28 cellular contexts compared by ENCODE assay signal in genomic region chr4:28444886-28445496, GRCh38.
A peak's percentile ranks its signal among the peaks of the same experiment; 100 is the strongest.
DNase-seq lines count a peak whose midpoint lies in the region; ATAC-seq, FAIRE-seq and TF ChIP-seq lines count a peak whose summit lies in the region.
"Had no signal": no experiment of that assay in that cellular context is flagged by ENCODE, and none has a peak within 500 bp of the region (broad histone marks: within the 10 kb centered on the region; RNA-seq: fewer than 3 reads in every experiment).

No MANE protein-coding gene starts in this region.

- no peaks in the 10 kb centered on the region for H3K27me3 Mint-ChIP-seq in activated naive CD4-positive, alpha-beta T cell treated with anti-CD3 and anti-CD28 coated beads, Interleukin-2, amount 10 ng/mL, durations not matched to agents 7 days and 5 days
- H3K27me3 Mint-ChIP-seq: activated naive CD8-positive, alpha-beta T cell treated with anti-CD3 and anti-CD28 coated beads for 36 hours; central memory CD8-positive, alpha-beta T cell; IgD-negative memory B cell; natural killer cell treated with Interleukin-12 subunit alpha and Interleukin-12 subunit beta and Interleukin-15 and Interleukin-18, amount 100 ng/mL, for 72 hours; stimulated activated naive CD8-positive, alpha-beta T cell treated with anti-CD3 and anti-CD28 coated beads, Interleukin-15, Interleukin-2, amounts not matched to agents 100 ng/mL and 50 ng/mL, for 24 hours had no signal

- H2AFZ ChIP-seq in IMR-90 (replicated peaks; ENCODE audit: low read length, poor library complexity), result no peak overlapping the region

- no peaks in the 10 kb centered on the region for H3K36me3 Mint-ChIP-seq in activated naive CD4-positive, alpha-beta T cell treated with anti-CD3 and anti-CD28 coated beads, Interleukin-2, amount 10 ng/mL, durations not matched to agents 7 days and 5 days
- H3K36me3 Mint-ChIP-seq: activated naive CD8-positive, alpha-beta T cell treated with anti-CD3 and anti-CD28 coated beads for 36 hours; IgD-negative memory B cell; natural killer cell treated with Interleukin-12 subunit alpha and Interleukin-12 subunit beta and Interleukin-15 and Interleukin-18, amount 100 ng/mL, for 72 hours had no signal

- POLR2A ChIA-PET in IMR-90 (lab: Charles Lee; ENCODE audit: unreplicated experiment), result no interaction called here

- ATAC-seq in IMR-90 (ENCODE audit: low read depth), result peak; percentile 40; the same call in 1 of the 2 replicates
- ATAC-seq: lower lobe of right lung; mucosa of descending colon; natural killer cell treated with Interleukin-12 subunit alpha and Interleukin-12 subunit beta and Interleukin-15 and Interleukin-18, amount 100 ng/mL, for 72 hours had no signal

- dilution Hi-C loops in IMR-90 (cut with HindIII; ENCODE audit: low sequenced_read_pairs, unreplicated experiment), result no loop called here

- no peak overlapping the region for H3K27ac Mint-ChIP-seq in activated naive CD4-positive, alpha-beta T cell treated with anti-CD3 and anti-CD28 coated beads, Interleukin-2, amount 10 ng/mL, durations not matched to agents 7 days and 5 days
- H3K27ac Mint-ChIP-seq: activated naive CD8-positive, alpha-beta T cell treated with anti-CD3 and anti-CD28 coated beads for 36 hours; IgD-negative memory B cell; natural killer cell treated with Interleukin-12 subunit alpha and Interleukin-12 subunit beta and Interleukin-15 and Interleukin-18, amount 100 ng/mL, for 72 hours; stimulated activated naive CD8-positive, alpha-beta T cell treated with anti-CD3 and anti-CD28 coated beads, Interleukin-15, Interleukin-2, amounts not matched to agents 100 ng/mL and 50 ng/mL, for 24 hours had no signal

- H3K18ac ChIP-seq in IMR-90 (ENCODE audit: low read depth, low read length), result no peak overlapping the region; the same call in 1 of the 2 replicates

- intact Hi-C loops in IMR-90 (cut with micrococcal nuclease) (no loop called here), dorsolateral prefrontal cortex (cut with DNase I) (no loop called here)

- H3K23ac ChIP-seq in IMR-90 (ENCODE audit: low read depth, low read length), result no peak overlapping the region

- no peaks in the 10 kb centered on the region for H3K9me3 ChIP-seq in BE2C
- no peaks in the 10 kb centered on the region for H3K9me3 ChIP-seq in IMR-90 (ENCODE audit: control insufficient read depth, insufficient read depth, low read length)
- H3K9me3 ChIP-seq: ascending aorta; BLaER1 treated with 17β-estradiol and CSF1 and Interleukin-3, amounts not matched to agents 10 nM and 100 nM; lower lobe of right lung; mucosa of descending colon had no signal

- no peak overlapping the region for H2BK20ac ChIP-seq in IMR-90 (ENCODE audit: low read depth, low read length)

- H2AK5ac ChIP-seq in IMR-90 (ENCODE audit: low read depth, low read length), result no peak overlapping the region

- H2BK5ac ChIP-seq in IMR-90 (ENCODE audit: low read depth, low read length, poor library complexity, severe bottlenecking), result no peak overlapping the region

- H3K9me3 Mint-ChIP-seq in activated naive CD4-positive, alpha-beta T cell treated with anti-CD3 and anti-CD28 coated beads, Interleukin-2, amount 10 ng/mL, durations not matched to agents 7 days and 5 days, result peaks cover 6% of the 10 kb centered on the region

- H3K4me3 ChIP-seq in BE2C (ENCODE audit: low read depth, low read length), result no peak overlapping the region
- H3K4me3 ChIP-seq in IMR-90 (ENCODE audit: insufficient read depth, low read depth, low read length), result no peak overlapping the region
- no peak overlapping the region for H3K4me3 ChIP-seq in bronchial epithelial cell (ENCODE audit: low read depth, low read length)
- no peak overlapping the region for H3K4me3 ChIP-seq in dorsolateral prefrontal cortex
- H3K4me3 ChIP-seq: ascending aorta; BLaER1 treated with 17β-estradiol and CSF1 and Interleukin-3, amounts not matched to agents 10 nM and 100 nM; lower lobe of right lung; mucosa of descending colon had no signal

- H4K8ac ChIP-seq in IMR-90 (ENCODE audit: low read depth in 2 of 2, low read length in 2 of 2), result no peak overlapping the region

- H3K4ac ChIP-seq in IMR-90 (ENCODE audit: low read depth, low read length), result no peak overlapping the region

- H4K20me1 ChIP-seq in IMR-90 (ENCODE audit: insufficient read depth, low read length), result no peaks in the 10 kb centered on the region
- H4K20me1 ChIP-seq: BLaER1 treated with 17β-estradiol and CSF1 and Interleukin-3, amounts not matched to agents 10 nM and 100 nM had no signal

- H3K9me1 ChIP-seq in IMR-90 (ENCODE audit: insufficient read depth, low read length), result no peaks in the 10 kb centered on the region

- no peak overlapping the region for H3K4me3 Mint-ChIP-seq in activated naive CD4-positive, alpha-beta T cell treated with anti-CD3 and anti-CD28 coated beads, Interleukin-2, amount 10 ng/mL, durations not matched to agents 7 days and 5 days
- H3K4me3 Mint-ChIP-seq: activated naive CD8-positive, alpha-beta T cell treated with anti-CD3 and anti-CD28 coated beads for 36 hours; central memory CD8-positive, alpha-beta T cell; IgD-negative memory B cell; natural killer cell treated with Interleukin-12 subunit alpha and Interleukin-12 subunit beta and Interleukin-15 and Interleukin-18, amount 100 ng/mL, for 72 hours; stimulated activated naive CD8-positive, alpha-beta T cell treated with anti-CD3 and anti-CD28 coated beads, Interleukin-15, Interleukin-2, amounts not matched to agents 100 ng/mL and 50 ng/mL, for 24 hours had no signal

- H3K56ac ChIP-seq in IMR-90 (ENCODE audit: extremely low read depth, insufficient read depth, low read length), result no peak overlapping the region

- H3K36me3 ChIP-seq in BE2C (no peaks in the 10 kb centered on the region), IMR-90 (ENCODE audit: control insufficient read depth, insufficient read depth, low read length) (no peaks in the 10 kb centered on the region), bronchial epithelial cell (ENCODE audit: control insufficient read depth, insufficient read depth, low read length) (no peaks in the 10 kb centered on the region)
- H3K36me3 ChIP-seq: ascending aorta; BLaER1 treated with 17β-estradiol and CSF1 and Interleukin-3, amounts not matched to agents 10 nM and 100 nM; lower lobe of right lung had no signal

- TF ChIP-seq RAD21 in IMR-90 (IDR thresholded peaks at IDR 0.05; ENCODE audit: low read length), result no peak

- no peak overlapping the region for H4K5ac ChIP-seq in IMR-90 (ENCODE audit: low read depth, low read length)

- H3K79me1 ChIP-seq in IMR-90 (ENCODE audit: low read depth in 1 of 2, low read length in 2 of 2), result no peaks in the 10 kb centered on the region

- DNase-seq in BE2C (peak; percentile 16), IMR-90 (peak; percentile 56), bronchial epithelial cell (ENCODE audit: low read depth) (peak; percentile 59), iris pigment epithelial cell (ENCODE audit: low read depth) (peak; percentile 6), NCI-H2081 (lab: John Stamatoyannopoulos, UW) (no peak), KG1 (lab: John Stamatoyannopoulos, UW) (no peak), dorsolateral prefrontal cortex (no peak)
- DNase-seq in activated naive CD4-positive, alpha-beta T cell treated with anti-CD3 and anti-CD28 coated beads, Interleukin-2, amount 10 ng/mL, durations not matched to agents 7 days and 5 days, result no peak
- DNase-seq: ACHN; activated CD4-positive, alpha-beta T cell treated with anti-CD3 and anti-CD28 coated beads for 48 hours; activated CD8-positive, alpha-beta memory T cell treated with anti-CD3 and anti-CD28 coated beads for 24 hours; activated effector memory CD4-positive, alpha-beta T cell treated with Interleukin-2 at 50 U/mL for 16 hours; activated naive CD8-positive, alpha-beta T cell treated with anti-CD3 and anti-CD28 coated beads for 36 hours; COR-L47; lower lobe of right lung; mucosa of descending colon; NCI-H1105; NCI-H2029 treated with DMSO at 0.1 percent for 48 hours; NCI-H345; RPMI8226; T-helper 2 cell had no signal

- no peak for TF ChIP-seq CTCF in BE2C (IDR thresholded peaks at IDR 0.05; ENCODE audit: low read depth, low read length)
- no peak for TF ChIP-seq CTCF in IMR-90 (conservative IDR thresholded peaks at IDR 0.05; ENCODE audit: low read depth, low read length)
- no peak for TF ChIP-seq CTCF in bronchial epithelial cell (IDR thresholded peaks at IDR 0.05; ENCODE audit: insufficient read depth, low read length, severe bottlenecking)
- no peak for TF ChIP-seq CTCF in dorsolateral prefrontal cortex (IDR thresholded peaks at IDR 0.05 in 54 of 56, conservative IDR thresholded peaks at IDR 0.05 in 2 of 56; ENCODE audit: low read depth in 1 of 56, partially characterized antibody in 56 of 56)

- H3K27me3 ChIP-seq in BE2C (no peaks in the 10 kb centered on the region), IMR-90 (ENCODE audit: control insufficient read depth, insufficient read depth, low read length) (no peaks in the 10 kb centered on the region), bronchial epithelial cell (ENCODE audit: control insufficient read depth, insufficient read depth, low read length) (no peaks in the 10 kb centered on the region), dorsolateral prefrontal cortex (no peaks in the 10 kb centered on the region)
- H3K27me3 ChIP-seq: ascending aorta; BLaER1 treated with 17β-estradiol and CSF1 and Interleukin-3, amounts not matched to agents 10 nM and 100 nM had no signal

- H2BK120ac ChIP-seq in IMR-90 (ENCODE audit: low read depth, low read length), result no peak overlapping the region

- no TSS peak for BruUV-seq in IMR-90 (replicated peaks; lab: Mats Ljungman, UMichigan)

- H4K91ac ChIP-seq in IMR-90 (ENCODE audit: insufficient read depth, low read depth, low read length), result no peak overlapping the region

- FAIRE-seq in bronchial epithelial cell (lab: Jason Lieb, UNC), result no peak
- FAIRE-seq: GM18507 had no signal

- no peaks in the 10 kb centered on the region for H3K4me1 Mint-ChIP-seq in activated naive CD4-positive, alpha-beta T cell treated with anti-CD3 and anti-CD28 coated beads, Interleukin-2, amount 10 ng/mL, durations not matched to agents 7 days and 5 days
- H3K4me1 Mint-ChIP-seq: activated naive CD8-positive, alpha-beta T cell treated with anti-CD3 and anti-CD28 coated beads for 36 hours; central memory CD8-positive, alpha-beta T cell; IgD-negative memory B cell had no signal

- TF ChIP-seq POLR2A in IMR-90 (IDR thresholded peaks at IDR 0.05; ENCODE audit: low read depth, low read length), result no peak

- peaks cover 16% of the 10 kb centered on the region for H3K4me1 ChIP-seq in BE2C
- no peaks in the 10 kb centered on the region; the same call in 1 of the 2 replicates for H3K4me1 ChIP-seq in IMR-90 (ENCODE audit: control insufficient read depth, insufficient read depth, low read length)
- H3K4me1 ChIP-seq: ascending aorta; BLaER1 treated with 17β-estradiol and CSF1 and Interleukin-3, amounts not matched to agents 10 nM and 100 nM; lower lobe of right lung had no signal

- no peak overlapping the region for H3K27ac ChIP-seq in IMR-90 (ENCODE audit: insufficient read depth, low read length)
- H3K27ac ChIP-seq in dorsolateral prefrontal cortex, result no peak overlapping the region
- H3K27ac ChIP-seq: ascending aorta; BLaER1 treated with 17β-estradiol and CSF1 and Interleukin-3, amounts not matched to agents 10 nM and 100 nM; lower lobe of right lung had no signal

- no peak overlapping the region for H2AK9ac ChIP-seq in IMR-90 (replicated peaks; ENCODE audit: low read depth, low read length, poor library complexity)

- CTCF ChIA-PET in IMR-90 (lab: Yijun Ruan, JAX), result interaction anchor here (1.3 kb wide), 1 partner anchor 10 kb away, joined by 4 read pairs; no protein-coding TSS in a partner anchor
- CTCF ChIA-PET in activated naive CD4-positive, alpha-beta T cell treated with anti-CD3 and anti-CD28 coated beads, Interleukin-2, amount 10 ng/mL, durations not matched to agents 7 days and 5 days (lab: Charles Lee), result no interaction called here

- WGBS in IMR-90 (ENCODE audit: extremely low coverage in 2 of 2, insufficient read length in 1 of 2), 2 experiments, result no CpG with 5 or more reads among the region's 3 CpGs

- H3K9ac ChIP-seq in IMR-90 (ENCODE audit: low read depth, low read length), result no peak overlapping the region
- H3K9ac ChIP-seq: BLaER1 treated with 17β-estradiol and CSF1 and Interleukin-3, amounts not matched to agents 10 nM and 100 nM had no signal

- in situ Hi-C loops in IMR-90 (cut with MboI; ENCODE audit: low sequenced_read_pairs), result no loop called here

- H3K4me2 ChIP-seq in IMR-90 (ENCODE audit: low read depth, low read length), result no peak overlapping the region
- H3K4me2 ChIP-seq: BLaER1 treated with 17β-estradiol and CSF1 and Interleukin-3, amounts not matched to agents 10 nM and 100 nM had no signal

- no peak overlapping the region for H3K14ac ChIP-seq in IMR-90 (replicated peaks; ENCODE audit: low read depth, low read length)

- H2BK15ac ChIP-seq in IMR-90 (ENCODE audit: low read depth, low read length), result no peak overlapping the region

Comparison
In these comparisons a context has a peak if more than half of its experiments do, and no peak if none do; other contexts are left out.
1. DNase-seq: peak in BE2C (single experiment), IMR-90 (single experiment), bronchial epithelial cell (single experiment) and iris pigment epithelial cell (single experiment); none in activated naive CD4-positive, alpha-beta T cell treated with anti-CD3 and anti-CD28 coated beads, Interleukin-2, amount 10 ng/mL, durations not matched to agents 7 days and 5 days (single experiment), NCI-H2081 (0 of 2), KG1 (single experiment) and dorsolateral prefrontal cortex (0 of 10).